Comparison of ENCODE assay signal across 8 cellular contexts in the genomic region with DNA sequence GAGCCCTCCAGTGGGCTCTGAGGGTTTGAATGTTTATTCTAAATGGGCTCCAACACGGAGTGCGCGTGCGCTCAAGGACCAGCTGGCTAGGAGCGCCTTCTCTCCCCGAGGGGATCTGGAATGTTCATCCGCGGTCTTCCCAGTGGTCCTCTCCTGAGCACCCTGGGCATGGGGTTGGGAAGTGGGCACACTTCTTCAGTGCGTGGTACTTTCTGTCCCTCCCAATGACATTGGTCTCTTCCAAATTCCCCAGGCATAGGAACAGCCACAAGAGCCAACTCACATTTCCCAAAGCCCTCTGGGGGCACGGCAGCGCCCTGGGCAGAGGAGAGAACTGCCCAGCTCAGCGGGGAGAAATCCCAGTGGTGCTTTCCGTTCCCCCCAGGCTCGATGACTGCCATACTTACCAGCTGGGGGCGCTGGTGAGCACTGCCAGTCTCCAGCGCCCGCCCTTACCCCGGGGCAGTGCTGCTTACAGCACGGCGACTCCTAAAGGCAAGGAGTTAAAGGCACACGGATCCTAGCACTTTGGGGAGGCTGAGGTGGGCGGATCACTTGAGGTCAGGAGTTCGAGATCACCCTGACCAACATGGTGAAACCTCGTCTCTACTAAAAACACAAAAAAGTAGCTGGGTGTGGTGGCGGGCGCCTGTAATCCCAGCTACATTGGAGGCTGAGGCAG. TPM values are rescaled to one million over a fixed set of nuclear protein-coding genes. Genes with fewer than 3 reads are reported as not detected.
A peak's percentile ranks its signal among the peaks of the same experiment; 100 is the strongest.
DNase-seq lines count a peak whose midpoint lies in the region; ATAC-seq and TF ChIP-seq lines count a peak whose summit lies in the region.

No MANE protein-coding gene starts in this region.

- H3K9me3 Mint-ChIP-seq in naive B cell, result peaks cover 0 to 3% (median 0%) of the 10 kb centered on the region in 7 donors
- no peaks in the 10 kb centered on the region for H3K9me3 Mint-ChIP-seq in stimulated activated memory B cell treated with anti-CD40 and anti-IgM and Interleukin-4, amounts not matched to agents 10 μg/mL and 1 μg/mL and 100 μg/mL, for 72 hours

- H3K79me2 ChIP-seq in fibroblast of lung (ENCODE audit: control insufficient read depth, insufficient read depth, low read length), result no peaks in the 10 kb centered on the region

- peak; percentile 80 to 84 for ATAC-seq in naive B cell (ENCODE audit: low read depth in 2 of 2)
- peak; percentile 58 for ATAC-seq in stimulated activated memory B cell treated with anti-CD40 and anti-IgM and Interleukin-4, amounts not matched to agents 10 μg/mL and 1 μg/mL and 100 μg/mL, for 72 hours

- TF ChIP-seq CTCF in fibroblast of lung (conservative IDR thresholded peaks at IDR 0.05 in 1 of 2, IDR thresholded peaks at IDR 0.05 in 1 of 2; ENCODE audit: low read depth in 1 of 2, low read length in 2 of 2), result peak; percentile 33 to 58

- H3K4me2 ChIP-seq in fibroblast of lung (ENCODE audit: extremely low read depth, insufficient read depth, low read length), result peak overlapping the region; percentile 54

- H3K27ac ChIP-seq in fibroblast of lung (ENCODE audit: insufficient read depth, low read length), result no peak overlapping the region

- H3K27ac Mint-ChIP-seq in naive B cell, result no peak overlapping the region
- no peak overlapping the region for H3K27ac Mint-ChIP-seq in stimulated activated memory B cell treated with anti-CD40 and anti-IgM and Interleukin-4, amounts not matched to agents 10 μg/mL and 1 μg/mL and 100 μg/mL, for 72 hours

- peaks cover 13 to 21% (median 17%) of the 10 kb centered on the region in 3 donors for H3K4me1 Mint-ChIP-seq in naive B cell
- peaks cover 19% of the 10 kb centered on the region for H3K4me1 Mint-ChIP-seq in stimulated activated memory B cell treated with anti-CD40 and anti-IgM and Interleukin-4, amounts not matched to agents 10 μg/mL and 1 μg/mL and 100 μg/mL, for 72 hours

- peak overlapping the region in 7 of 8 donors; percentile 52 to 87 (median 62) for H3K4me3 Mint-ChIP-seq in naive B cell
- peak overlapping the region; percentile 48 for H3K4me3 Mint-ChIP-seq in stimulated activated memory B cell treated with anti-CD40 and anti-IgM and Interleukin-4, amounts not matched to agents 10 μg/mL and 1 μg/mL and 100 μg/mL, for 72 hours

- no peaks in the 10 kb centered on the region for H3K36me3 Mint-ChIP-seq in naive B cell
- no peaks in the 10 kb centered on the region for H3K36me3 Mint-ChIP-seq in stimulated activated memory B cell treated with anti-CD40 and anti-IgM and Interleukin-4, amounts not matched to agents 10 μg/mL and 1 μg/mL and 100 μg/mL, for 72 hours

- H3K27me3 Mint-ChIP-seq in naive B cell, result peaks cover 26 to 64% (median 32%) of the 10 kb centered on the region in 3 donors
- H3K27me3 Mint-ChIP-seq in stimulated activated memory B cell treated with anti-CD40 and anti-IgM and Interleukin-4, amounts not matched to agents 10 μg/mL and 1 μg/mL and 100 μg/mL, for 72 hours, result peaks cover 81% of the 10 kb centered on the region

- peak overlapping the region; percentile 78 for H2AFZ ChIP-seq in fibroblast of lung (ENCODE audit: low read length)

- peak overlapping the region in 1 of 4 experiments; percentile 14 for H3K4me3 ChIP-seq in fibroblast of lung (replicated peaks in 1 of 4; ENCODE audit: control extremely low read depth in 1 of 4, insufficient read depth in 1 of 4, low read depth in 3 of 4, low read length in 4 of 4)

- peak; percentile 12 for DNase-seq in GM04503 (ENCODE audit: low read depth)
- DNase-seq in NOMO-1 (lab: John Stamatoyannopoulos, UW; ENCODE audit: unreplicated experiment in 2 of 2), result peak; percentile 30 to 45
- DNase-seq in activated T-cell treated with anti-CD3 and anti-CD28 coated beads, Interleukin-2, amount 50 U/mL, for 1 hour, result peak; percentile 67
- peak; percentile 16 to 32 for DNase-seq in fibroblast of lung (ENCODE audit: low read depth in 2 of 2)
- DNase-seq in naive B cell, result peak; percentile 37
- DNase-seq in NCI-H510A treated with DMSO at 0.1 percent for 48 hours (lab: John Stamatoyannopoulos, UW), result no peak
- DNase-seq in DMS79 treated with DMSO at 0.1 percent for 48 hours (lab: John Stamatoyannopoulos, UW), result no peak

- no peak overlapping the region for H3K9ac ChIP-seq in fibroblast of lung (ENCODE audit: insufficient read depth, low read length)

- H3K9me3 ChIP-seq in fibroblast of lung (ENCODE audit: control insufficient read depth, insufficient read depth, low read depth, low read length), result no peaks in the 10 kb centered on the region

- no peaks in the 10 kb centered on the region for H3K4me1 ChIP-seq in fibroblast of lung (ENCODE audit: control insufficient read depth, extremely low read depth, insufficient read depth, low read length)

- no peaks in the 10 kb centered on the region for H3K36me3 ChIP-seq in fibroblast of lung (ENCODE audit: control insufficient read depth, insufficient read depth, low read length)

- H4K20me1 ChIP-seq in fibroblast of lung (ENCODE audit: control insufficient read depth, extremely low read depth, insufficient read depth, low read length), result no peaks in the 10 kb centered on the region

- H3K27me3 ChIP-seq in fibroblast of lung (ENCODE audit: control insufficient read depth, insufficient read depth, low read length), result no peaks in the 10 kb centered on the region

RNA-seq across cellular contexts. Expression of gene OBP2B, which starts 29.9 kb away (rescaled TPM):
- not detected in 2 replicates for total RNA-seq in fibroblast of lung
- polyA plus RNA-seq in fibroblast of lung (not detected in 2 replicates), naive B cell (ENCODE audit: low read depth in 6 of 6) (not detected)
- polyA plus RNA-seq in fibroblast of lung (2012), result not detected in 2 replicates
- polyA minus RNA-seq in fibroblast of lung (ENCODE audit: low replicate concordance), result not detected in 2 replicates

RNA-seq across cellular contexts. Expression of gene ABO, which starts 36.0 kb away (rescaled TPM):
- total RNA-seq in fibroblast of lung, result not detected in 2 replicates
- polyA plus RNA-seq in fibroblast of lung (not detected in 2 replicates), naive B cell (ENCODE audit: low read depth in 6 of 6) (under 1 TPM in 2 of 6 donors, not detected in 4; 0.93 to 0.94 TPM)
- polyA plus RNA-seq in fibroblast of lung (2012), result not detected in 2 replicates
- not detected in 2 replicates for polyA minus RNA-seq in fibroblast of lung (ENCODE audit: low replicate concordance)

Comparison
In these comparisons a context has a peak if more than half of its experiments do, and no peak if none do; other contexts are left out.
1. DNase-seq: peak in GM04503 (single experiment), NOMO-1 (2 of 2), activated T-cell treated with anti-CD3 and anti-CD28 coated beads, Interleukin-2, amount 50 U/mL, for 1 hour (single experiment), fibroblast of lung (2 of 2) and naive B cell (single experiment); none in NCI-H510A treated with DMSO at 0.1 percent for 48 hours (single experiment) and DMS79 treated with DMSO at 0.1 percent for 48 hours (single experiment).